21 cellular contexts compared by ENCODE assay signal in genomic region chr15:99167201-99167600, GRCh38.
DNase-seq lines count a peak whose midpoint lies in the region; ATAC-seq and TF ChIP-seq lines count a peak whose summit lies in the region.
"Had no signal": no experiment of that assay in that cellular context is flagged by ENCODE, and none has a peak within 500 bp of the region (broad histone marks: within the 10 kb centered on the region; RNA-seq: fewer than 3 reads in every experiment).

No MANE protein-coding gene starts in this region.

- no peaks in the 10 kb centered on the region for H3K27me3 ChIP-seq in subcutaneous abdominal adipose tissue (ENCODE audit: control insufficient read depth in 5 of 5, insufficient read depth in 4 of 5, low read length in 5 of 5)
- H3K27me3 ChIP-seq: hepatocyte, upper lobe of left lung had no signal

- DNase-seq in WTC11 (ENCODE audit: low spot score) (no peak), NCI-H748 treated with DMSO at 0.1 percent for 48 hours (lab: John Stamatoyannopoulos, UW) (no peak)
- DNase-seq in NK-92 treated with Interleukin-12 subunit alpha and Interleukin-12 subunit beta, amount 100 ng/mL, for 24 hours (lab: John Stamatoyannopoulos, UW) = no peak
- DNase-seq: activated CD4-positive, CD25-positive, alpha-beta regulatory T cell; activated CD8-positive, alpha-beta T cell treated with anti-CD3 and anti-CD28 coated beads, Interleukin-2, amount 10 ng/mL, durations not matched to agents 7 days and 5 days; activated naive CD4-positive, alpha-beta T cell treated with anti-CD3 and anti-CD28 coated beads, Interleukin-2, amount 50 U/mL, for 16 hours; activated T-cell treated with anti-CD3 and anti-CD28 coated beads, Interleukin-2, amount 50 U/mL, for 24 hours; aorta; COR-L47; Karpas-422; lower lobe of right lung; naive thymus-derived CD4-positive, alpha-beta T cell; NCI-H1092 treated with DMSO at 0.1 percent for 48 hours; upper lobe of left lung had no signal

- H3K9me3 Mint-ChIP-seq in WTC11 (no peaks in the 10 kb centered on the region), nephron (no peaks in the 10 kb centered on the region)
- H3K9me3 Mint-ChIP-seq: activated T-cell treated with anti-CD3 and anti-CD28 coated beads, Interleukin-2, amount 50 U/mL, for 24 hours; naive thymus-derived CD4-positive, alpha-beta T cell had no signal

- H3K27me3 Mint-ChIP-seq in WTC11 (ENCODE audit: low read depth) = no peaks in the 10 kb centered on the region
- H3K27me3 Mint-ChIP-seq in nephron (ENCODE audit: low read depth) = peaks cover 6% of the 10 kb centered on the region
- H3K27me3 Mint-ChIP-seq: activated T-cell treated with anti-CD3 and anti-CD28 coated beads, Interleukin-2, amount 50 U/mL, for 24 hours; naive thymus-derived CD4-positive, alpha-beta T cell had no signal

- POLR2A ChIA-PET in WTC11 (lab: Charles Lee) = no interaction called here

- H3K27ac ChIP-seq in subcutaneous abdominal adipose tissue (ENCODE audit: low read depth, low read length) = peak overlapping the region; percentile 34
- H3K27ac ChIP-seq: hepatocyte, lower lobe of right lung, upper lobe of left lung had no signal

- H3K36me3 ChIP-seq in subcutaneous abdominal adipose tissue (ENCODE audit: control insufficient read depth in 5 of 5, insufficient read depth in 5 of 5, low read length in 5 of 5) = peaks cover 7 to 46% (median 15%) of the 10 kb centered on the region in 5 donors

- H3K27ac Mint-ChIP-seq in WTC11 = 0 out of 2 replicates have a peak overlapping the region, but pooled peaks have one; percentile 68
- H3K27ac Mint-ChIP-seq in nephron = peak overlapping the region in 2 of 3 experiments; percentile 18 to 20
- H3K27ac Mint-ChIP-seq: activated CD8-positive, alpha-beta T cell treated with anti-CD3 and anti-CD28 coated beads, Interleukin-2, amount 10 ng/mL, durations not matched to agents 7 days and 5 days; activated T-cell treated with anti-CD3 and anti-CD28 coated beads, Interleukin-2, amount 50 U/mL, for 24 hours; naive thymus-derived CD4-positive, alpha-beta T cell had no signal

- peak overlapping the region in 1 of 5 donors; percentile 35 for H3K9ac ChIP-seq in subcutaneous abdominal adipose tissue (ENCODE audit: low read length in 5 of 5)

- CTCF ChIA-PET in WTC11 (lab: Charles Lee) = no interaction called here

- ATAC-seq in HG02981 (IDR thresholded peaks at IDR 0.05; ENCODE audit: unreplicated experiment) (peak; percentile 19), WTC11 (no peak), GM18909 (IDR thresholded peaks at IDR 0.05; ENCODE audit: poor library complexity, unreplicated experiment) (no peak), HG03432 (IDR thresholded peaks at IDR 0.05; ENCODE audit: unreplicated experiment) (no peak)
- ATAC-seq: activated CD8-positive, alpha-beta T cell treated with anti-CD3 and anti-CD28 coated beads, Interleukin-2, amount 10 ng/mL, durations not matched to agents 7 days and 5 days; lower lobe of right lung; naive thymus-derived CD4-positive, alpha-beta T cell; Panc1 had no signal

- H3K4me1 ChIP-seq in subcutaneous abdominal adipose tissue (ENCODE audit: control insufficient read depth in 5 of 5, insufficient read depth in 5 of 5, low read length in 5 of 5) = peaks cover 3 to 28% (median 27%) of the 10 kb centered on the region in 5 donors
- H3K4me1 ChIP-seq: upper lobe of left lung had no signal

- TF ChIP-seq CTCF in WTC11 (IDR thresholded peaks at IDR 0.05) (no peak), nephron (IDR thresholded peaks at IDR 0.05; ENCODE audit: unreplicated experiment in 3 of 3) (no peak)

- H3K9me3 ChIP-seq in subcutaneous abdominal adipose tissue (ENCODE audit: control insufficient read depth in 5 of 5, low read length in 5 of 5) = no peaks in the 10 kb centered on the region
- H3K9me3 ChIP-seq: lower lobe of right lung, upper lobe of left lung had no signal

- H3K4me1 Mint-ChIP-seq in WTC11 (no peaks in the 10 kb centered on the region), nephron (peaks cover 4% of the 10 kb centered on the region)

- H3K36me3 Mint-ChIP-seq in WTC11 (peaks cover 1% of the 10 kb centered on the region; the same call in 1 of the 2 replicates), nephron (ENCODE audit: low read depth) (peaks cover 46% of the 10 kb centered on the region)
- H3K36me3 Mint-ChIP-seq: naive thymus-derived CD4-positive, alpha-beta T cell had no signal

- H3K4me3 ChIP-seq in subcutaneous abdominal adipose tissue (ENCODE audit: low read depth in 1 of 5, low read length in 5 of 5) = no peak overlapping the region
- H3K4me3 ChIP-seq: hepatocyte, lower lobe of right lung, upper lobe of left lung had no signal

- H3K4me3 Mint-ChIP-seq in WTC11 = no peak overlapping the region
- H3K4me3 Mint-ChIP-seq in nephron = no peak overlapping the region
- H3K4me3 Mint-ChIP-seq: activated CD8-positive, alpha-beta T cell treated with anti-CD3 and anti-CD28 coated beads, Interleukin-2, amount 10 ng/mL, durations not matched to agents 7 days and 5 days; activated T-cell treated with anti-CD3 and anti-CD28 coated beads, Interleukin-2, amount 50 U/mL, for 24 hours; naive thymus-derived CD4-positive, alpha-beta T cell had no signal

TF ChIP-seq in WTC11, 78 proteins besides CTCF, POLR2A, EP300 and RAD21:
- TF ChIP-seq FOXP4 (CRISPR knock-in tag; IDR thresholded peaks at IDR 0.05) = no peak
- TF ChIP-seq PREB (CRISPR knock-in tag; IDR thresholded peaks at IDR 0.05; ENCODE audit: borderline replicate concordance) = no peak
- TF ChIP-seq USF1 (CRISPR knock-in tag; IDR thresholded peaks at IDR 0.05) = no peak
- TF ChIP-seq NR1H2 (CRISPR knock-in tag; IDR thresholded peaks at IDR 0.05) = no peak
- no peak for TF ChIP-seq EMX1 (CRISPR knock-in tag; IDR thresholded peaks at IDR 0.05)
- TF ChIP-seq FOXK1 (CRISPR knock-in tag; IDR thresholded peaks at IDR 0.05) = no peak
